In genomic region chr4:6209291-6209690, GRCh38 we compare ENCODE assay signal across 3 cellular contexts. TPM values are rescaled to one million over a fixed set of nuclear protein-coding genes. Genes with fewer than 3 reads are reported as not detected.
"Had no signal": no experiment of that assay in that cellular context is flagged by ENCODE, and none has a peak within 500 bp of the region (broad histone marks: within the 10 kb centered on the region; RNA-seq: fewer than 3 reads in every experiment).

No MANE protein-coding gene starts in this region.

RNA-seq across cellular contexts. Expression of gene JAKMIP1, which starts 8.9 kb away (rescaled TPM):
- total RNA-seq: osteocyte, pulmonary artery endothelial cell, smooth muscle cell had no signal
